ENCODE assay signal across 10 cellular contexts in the genomic region with DNA sequence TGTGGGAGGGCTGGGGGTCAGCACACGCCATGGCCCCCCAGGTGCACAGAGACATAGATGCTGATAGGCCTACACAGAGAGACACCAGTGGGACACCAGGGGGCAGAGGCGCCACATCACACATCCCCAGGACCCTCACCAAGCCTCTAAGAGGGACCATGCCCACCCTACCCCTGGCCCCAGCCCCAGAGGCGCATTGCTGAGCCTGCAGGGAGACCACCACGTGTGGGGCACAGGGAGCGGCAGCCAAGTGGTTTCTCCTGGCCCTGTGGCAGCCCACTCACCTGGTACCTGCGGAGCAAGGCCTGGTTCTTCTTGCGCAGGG. TPM values are rescaled to one million over a fixed set of nuclear protein-coding genes. Genes with fewer than 3 reads are reported as not detected.
DNase-seq lines count a peak whose midpoint lies in the region; ATAC-seq and TF ChIP-seq lines count a peak whose summit lies in the region.
"Had no signal": no experiment of that assay in that cellular context is flagged by ENCODE, and none has a peak within 500 bp of the region (broad histone marks: within the 10 kb centered on the region; RNA-seq: fewer than 3 reads in every experiment).

No MANE protein-coding gene starts in this region.

- H3K27ac Mint-ChIP-seq in T-cell: no peak overlapping the region

- ATAC-seq in T-cell (replicated peaks in 1 of 4) (no peak), GM21526 (IDR thresholded peaks at IDR 0.05; ENCODE audit: low FRiP score, unreplicated experiment) (no peak)
- ATAC-seq: GM12878 had no signal

- peak overlapping the region; percentile 96 to 97 for H3K27ac ChIP-seq in breast epithelium
- peak overlapping the region; percentile 95 for H3K27ac ChIP-seq in layer of hippocampus (ENCODE audit: low read depth, low read length)
- peak overlapping the region; percentile 87 for H3K27ac ChIP-seq in temporal lobe (ENCODE audit: low read depth, low read length)

- H3K4me3 ChIP-seq in breast epithelium: peak overlapping the region; percentile 36 to 67 (median 44)
- H3K4me3 ChIP-seq: GM12878 had no signal

- no peaks in the 10 kb centered on the region for H3K36me3 ChIP-seq in breast epithelium

- no peak overlapping the region for H3K4me3 Mint-ChIP-seq in T-cell

- peaks cover 38 to 54% of the 10 kb centered on the region in 2 donors for H3K4me1 ChIP-seq in breast epithelium

- no peak for TF ChIP-seq CTCF in breast epithelium (IDR thresholded peaks at IDR 0.05)

- H3K36me3 Mint-ChIP-seq in T-cell: no peaks in the 10 kb centered on the region

- H3K9me3 ChIP-seq in breast epithelium: no peaks in the 10 kb centered on the region

- DNase-seq in HT1080 (ENCODE audit: low read depth) (peak; percentile 52), breast epithelium (ENCODE audit: low spot score in 2 of 2) (no peak), AML-193 (lab: John Stamatoyannopoulos, UW) (no peak), T-cell (no peak)
- no peak for DNase-seq in stimulated activated CD4-positive, alpha-beta T cell treated with anti-CD3 and anti-CD28 coated beads, Interleukin-1b, Interleukin-23, amount 100 ng/mL, for 48 hours
- DNase-seq: NCI-H187 treated with DMSO at 0.1 percent for 48 hours had no signal

- intact Hi-C loops in breast epithelium (cut with DNase I; ENCODE audit: low total_unique reads): no loop called here

- POLR2A ChIA-PET in T-cell (lab: Charles Lee): no interaction called here

- H3K27me3 ChIP-seq in breast epithelium (no peaks in the 10 kb centered on the region), layer of hippocampus (ENCODE audit: control insufficient read depth, insufficient read depth, low read length) (no peaks in the 10 kb centered on the region)

- no peaks in the 10 kb centered on the region for H3K27me3 Mint-ChIP-seq in T-cell

- CTCF ChIA-PET in T-cell (lab: Charles Lee): interaction anchor here (0.8 to 3.6 kb wide), 6 partner anchors 15 to 65 kb away, joined by 3 to 20 read pairs (median 3); a partner anchor contains a TSS

- H3K4me1 Mint-ChIP-seq in T-cell: peaks cover 6 to 13% (median 10%) of the 10 kb centered on the region in 3 donors

- no peak for TF ChIP-seq POLR2A in breast epithelium (IDR thresholded peaks at IDR 0.05)

- H3K9me3 Mint-ChIP-seq in T-cell: no peaks in the 10 kb centered on the region

RNA-seq across cellular contexts. Expression of a gene that starts 1.2 kb away (rescaled TPM):
- 26.0 and 33.4 TPM in 2 replicates for total RNA-seq in HT1080 (2014; rRNA removed; shearing (Covaris generic))
- 14.2 and 22.2 TPM in 2 replicates for polyA plus RNA-seq in HT1080 (2015; cell fraction: cytosol; rRNA removed)
- polyA plus RNA-seq in HT1080 (2015; cell fraction: nucleus; rRNA removed): 109 and 127 TPM in 2 replicates
- total RNA-seq in breast epithelium (10 to 100 TPM in 1 of 3 donors, 1 to 10 TPM in 2; 4.0 to 14.1 (median 9.4) TPM), temporal lobe (1.5 TPM), T-cell (1 to 10 TPM in 4 of 5 donors, under 1 TPM in 1; 0.80 to 2.2 (median 1.7) TPM)

RNA-seq across cellular contexts. Expression of a gene that starts 11.2 kb away (rescaled TPM):
- not detected in 2 replicates for total RNA-seq in HT1080 (2014; rRNA removed; shearing (Covaris generic))
- polyA plus RNA-seq in HT1080 (2015; cell fraction: cytosol; rRNA removed): not detected in 2 replicates
- not detected in 2 replicates for polyA plus RNA-seq in HT1080 (2015; cell fraction: nucleus; rRNA removed)
- total RNA-seq in breast epithelium (1 to 10 TPM in 2 of 3 donors, not detected in 1; 7.0 to 8.5 TPM), temporal lobe (not detected), T-cell (under 1 TPM in 1 of 5 donors, not detected in 4; 0.70 TPM)
- total RNA-seq: GM12878 had no signal
- polyA plus RNA-seq: GM12878 had no signal

RNA-seq across cellular contexts. Expression of a gene that starts 16.1 kb away (rescaled TPM):
- total RNA-seq in HT1080 (2014; rRNA removed; shearing (Covaris generic)): 23.9 and 28.7 TPM in 2 replicates
- 22.9 and 26.2 TPM in 2 replicates for polyA plus RNA-seq in HT1080 (2015; cell fraction: cytosol; rRNA removed)
- polyA plus RNA-seq in HT1080 (2015; cell fraction: nucleus; rRNA removed): 19.3 and 24.8 TPM in 2 replicates
- 10 to 100 TPM in 2 of 3 donors, 1 to 10 TPM in 1; 5.1 to 17.3 (median 12.5) TPM for total RNA-seq in breast epithelium
- total RNA-seq in temporal lobe: 11.3 TPM
- 10 to 100 TPM in 1 of 5 donors, 1 to 10 TPM in 4; 5.5 to 10.9 (median 6.4) TPM for total RNA-seq in T-cell

RNA-seq across cellular contexts. Expression of a gene that starts 18.4 kb away (rescaled TPM):
- total RNA-seq in HT1080 (2014; rRNA removed; shearing (Covaris generic)): 1.0 and 1.8 TPM in 2 replicates
- polyA plus RNA-seq in HT1080 (2015; cell fraction: cytosol; rRNA removed): 0.65 and 0.70 TPM in 2 replicates
- polyA plus RNA-seq in HT1080 (2015; cell fraction: nucleus; rRNA removed): 0.96 and 1.3 TPM in 2 replicates
- total RNA-seq in breast epithelium: under 1 TPM; under 0.01 to 0.88 (median under 0.01) TPM
- total RNA-seq in temporal lobe: 20.9 TPM
- total RNA-seq in T-cell: 1 to 10 TPM in 1 of 5 donors, under 1 TPM in 4; 0.03 to 1.4 (median 0.18) TPM
- total RNA-seq: GM12878 had no signal

RNA-seq across cellular contexts. Expression of a gene that starts 31.8 kb away (rescaled TPM):
- 0.16 and 0.40 TPM in 2 replicates for total RNA-seq in HT1080 (2014; rRNA removed; shearing (Covaris generic))
- polyA plus RNA-seq in HT1080 (2015; cell fraction: cytosol; rRNA removed): 0.54 and 1.3 TPM in 2 replicates
- polyA plus RNA-seq in HT1080 (2015; cell fraction: nucleus; rRNA removed): 0.39 and 1.9 TPM in 2 replicates
- total RNA-seq in breast epithelium (10 to 100 TPM in 2 of 3 donors, 1 to 10 TPM in 1; 4.3 to 17.9 (median 13.6) TPM), temporal lobe (3.0 TPM), T-cell (100 to 1,000 TPM; 242 to 293 (median 245) TPM)
